In genomic region chr7:24725554-24726260, GRCh38 we compare ENCODE assay signal across 1 cellular context.
TF ChIP-seq lines count a peak whose summit lies in the region.

No MANE protein-coding gene starts in this region.

TF ChIP-seq in H1, 55 proteins besides CTCF, POLR2A, EP300 and RAD21:
- TF ChIP-seq ATF3 (IDR thresholded peaks at IDR 0.05; ENCODE audit: insufficient read depth, low read depth, low read length): no peak
- no peak for TF ChIP-seq ASH2L (IDR thresholded peaks at IDR 0.05; ENCODE audit: low read length)
- TF ChIP-seq CBX8 (IDR thresholded peaks at IDR 0.05; ENCODE audit: borderline replicate concordance, low read depth, low read length): no peak
- TF ChIP-seq SP4 (IDR thresholded peaks at IDR 0.05; ENCODE audit: low read length): no peak
- no peak; the same call in 1 of the 2 replicates for TF ChIP-seq CHD2 (IDR thresholded peaks at IDR 0.05; ENCODE audit: low read length)
- no peak for TF ChIP-seq SRF (IDR thresholded peaks at IDR 0.05; ENCODE audit: low read depth, low read length)
- TF ChIP-seq SP2 (IDR thresholded peaks at IDR 0.05; ENCODE audit: low read length): no peak
- no peak for TF ChIP-seq TAF1 (IDR thresholded peaks at IDR 0.05; ENCODE audit: low read depth, low read length)
- TF ChIP-seq CHD1 (IDR thresholded peaks at IDR 0.05; ENCODE audit: low read depth, low read length): no peak
- TF ChIP-seq BACH1 (IDR thresholded peaks at IDR 0.05; ENCODE audit: low read length): no peak
- TF ChIP-seq RFX5 (IDR thresholded peaks at IDR 0.05; ENCODE audit: borderline replicate concordance, low read depth, low read length): no peak
- TF ChIP-seq E2F6 (IDR thresholded peaks at IDR 0.05): 0 out of 2 replicates have a peak, but pooled peaks have one; percentile 2
- no peak for TF ChIP-seq HDAC2 (IDR thresholded peaks at IDR 0.05; ENCODE audit: borderline replicate concordance in 1 of 2, low read depth in 2 of 2, low read length in 2 of 2)
- peak; percentile 36; the same call in 1 of the 2 replicates for TF ChIP-seq MAX (IDR thresholded peaks at IDR 0.05)
- TF ChIP-seq SIN3A (conservative IDR thresholded peaks at IDR 0.05 in 1 of 2, IDR thresholded peaks at IDR 0.05 in 1 of 2; ENCODE audit: low read depth in 1 of 2, low read length in 2 of 2): no peak
- no peak for TF ChIP-seq USF2 (IDR thresholded peaks at IDR 0.05; ENCODE audit: low read length)
